Comparison of ENCODE assay signal across 8 cellular contexts in the genomic region with DNA sequence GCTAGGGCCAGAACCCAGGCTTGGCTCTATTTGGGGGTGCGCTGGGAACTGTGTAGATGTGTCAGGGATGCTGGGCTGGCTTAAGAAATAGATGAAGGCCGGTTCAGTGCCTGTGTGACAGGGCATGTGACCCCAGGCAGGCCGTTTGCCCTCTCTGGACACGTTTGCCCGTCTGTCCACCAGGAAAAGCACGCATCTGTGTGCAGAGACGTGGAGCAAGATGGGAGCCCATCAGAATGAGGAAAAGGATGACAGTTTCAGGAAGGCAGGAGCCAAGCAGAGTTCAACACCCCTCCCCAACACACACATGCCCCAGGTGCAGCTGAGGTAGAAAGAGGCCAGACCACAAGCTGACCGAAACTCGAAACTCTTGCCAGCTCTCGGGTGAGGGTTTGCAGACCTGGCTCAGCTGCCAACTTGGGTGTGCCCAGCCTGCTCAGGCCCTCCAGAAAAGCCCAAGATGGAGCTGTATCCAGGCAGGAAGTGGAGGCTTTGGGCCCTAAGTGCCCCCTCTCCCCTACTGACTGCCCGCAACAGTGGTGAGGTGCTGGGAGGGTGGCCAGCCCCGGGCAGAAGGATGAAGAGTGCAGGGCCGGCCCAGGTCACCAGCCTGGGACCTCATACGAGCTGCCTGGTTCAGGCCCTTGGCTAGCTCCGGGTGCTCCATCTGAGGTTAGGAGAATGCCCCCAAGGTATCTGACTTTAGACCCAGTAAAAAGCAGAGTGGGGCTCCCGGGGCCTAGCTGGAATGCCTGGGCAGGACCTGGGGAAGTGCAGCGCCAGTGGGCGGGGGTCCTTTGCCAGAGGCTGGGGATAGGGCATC. TPM values are rescaled to one million over a fixed set of nuclear protein-coding genes. Genes with fewer than 3 reads are reported as not detected.
DNase-seq lines count a peak whose midpoint lies in the region; ATAC-seq and TF ChIP-seq lines count a peak whose summit lies in the region.

No MANE protein-coding gene starts in this region.

- ATAC-seq in GM21786 (IDR thresholded peaks at IDR 0.05; ENCODE audit: unreplicated experiment) (peak; percentile 60), Panc1 (peak; percentile 49), right lobe of liver (peak; percentile 60 to 75 (median 66)), HG03095 (IDR thresholded peaks at IDR 0.05; ENCODE audit: unreplicated experiment) (no peak)

- DNase-seq in Panc1 (ENCODE audit: low read depth, low spot score) (no peak), right lobe of liver (peak in 2 of 3 donors; percentile 56 to 61), hippocampal formation (lab: John Stamatoyannopoulos, UW) (no peak), GDM1 (lab: John Stamatoyannopoulos, UW) (no peak)
- no peak for DNase-seq in activated T-cell treated with anti-CD3 and anti-CD28 coated beads, Interleukin-2, amount 50 U/mL, for 48 hours

- H3K4me3 ChIP-seq in BLaER1 (no peak overlapping the region), Panc1 (ENCODE audit: low read depth in 2 of 2, low read length in 2 of 2) (no peak overlapping the region), right lobe of liver (no peak overlapping the region)

- H4K20me1 ChIP-seq in BLaER1: no peaks in the 10 kb centered on the region

- BruUV-seq in Panc1 (replicated peaks; lab: Mats Ljungman, UMichigan): no TSS peak

- POLR2A ChIA-PET in Panc1 (lab: Charles Lee): interaction anchor here (0.6 kb wide), 1 partner anchor 10 kb away, joined by 5 read pairs; no protein-coding TSS in a partner anchor

- intact Hi-C loops in Panc1 (cut with micrococcal nuclease; ENCODE audit: unreplicated experiment) (loop anchor here (2.0 kb wide), 1 partner anchor 114 kb away; no protein-coding TSS in a partner anchor), right lobe of liver (cut with DNase I) (loop anchor here in 1 of 2 donors (10.0 kb wide), 1 partner anchor 114 kb away; no protein-coding TSS in a partner anchor)

- H3K27me3 ChIP-seq in BLaER1: no peaks in the 10 kb centered on the region
- H3K27me3 ChIP-seq in Panc1 (ENCODE audit: control insufficient read depth, insufficient read depth, low read length): no peaks in the 10 kb centered on the region
- H3K27me3 ChIP-seq in right lobe of liver: no peaks in the 10 kb centered on the region

- peak overlapping the region; percentile 15 for H3K4me2 ChIP-seq in BLaER1

- no peak overlapping the region for H3K9ac ChIP-seq in BLaER1

- H3K36me3 ChIP-seq in BLaER1: no peaks in the 10 kb centered on the region
- no peaks in the 10 kb centered on the region for H3K36me3 ChIP-seq in Panc1 (ENCODE audit: control insufficient read depth, insufficient read depth, low read length)
- no peaks in the 10 kb centered on the region for H3K36me3 ChIP-seq in right lobe of liver

- no peak for TF ChIP-seq POLR2A in right lobe of liver (IDR thresholded peaks at IDR 0.05)

- WGBS in right lobe of liver (ENCODE audit: insufficient coverage, low coverage, low lambda C conversion rate, missing lambda C conversion rate): 46% methylated on average over 7 of the region's 18 CpGs

- H3K9me3 ChIP-seq in BLaER1 (no peaks in the 10 kb centered on the region), Panc1 (ENCODE audit: control insufficient read depth, insufficient read depth, low read depth, low read length) (no peaks in the 10 kb centered on the region), right lobe of liver (no peaks in the 10 kb centered on the region)

- CTCF ChIA-PET in Panc1 (lab: Charles Lee): interaction anchor here (0.5 to 2.5 kb wide), 10 partner anchors 14 to 148 kb away, joined by 3 to 40 read pairs (median 6); a partner anchor contains a TSS

- TF ChIP-seq CTCF in Panc1 (IDR thresholded peaks at IDR 0.05): no peak
- TF ChIP-seq CTCF in right lobe of liver (IDR thresholded peaks at IDR 0.05): peak in 2 of 4 donors; percentile 5 to 10

- H3K27ac ChIP-seq in BLaER1 (no peak overlapping the region), Panc1 (ENCODE audit: low read length) (no peak overlapping the region), right lobe of liver (peak overlapping the region; percentile 39 to 67 (median 40))

- peaks cover 11% of the 10 kb centered on the region for H3K4me1 ChIP-seq in BLaER1
- H3K4me1 ChIP-seq in Panc1 (ENCODE audit: control insufficient read depth, insufficient read depth, low read length): peaks cover 9% of the 10 kb centered on the region; the same call in 1 of the 2 replicates
- H3K4me1 ChIP-seq in right lobe of liver: peaks cover 0 to 27% (median 9%) of the 10 kb centered on the region in 4 donors

- in situ Hi-C loops in Panc1 (cut with HindIII; ENCODE audit: low pct_unique_long_range_greater_than_20kb, low sequenced_read_pairs): no loop called here

RNA-seq across cellular contexts. Expression of a gene that starts 10.2 kb away (rescaled TPM):
- 6.4 TPM for total RNA-seq in Panc1 (2021; ENCODE audit: unreplicated experiment)
- 6.5 TPM for polyA plus RNA-seq in Panc1 (2012; ENCODE audit: insufficient read length)
- total RNA-seq in right lobe of liver: 1 to 10 TPM in 5 of 6 experiments, under 1 TPM in 1; 0.86 to 3.0 (median 2.1) TPM

RNA-seq across cellular contexts. Expression of a gene that starts 14.9 kb away (rescaled TPM):
- total RNA-seq in Panc1 (2021; ENCODE audit: unreplicated experiment): 1.1 TPM
- polyA plus RNA-seq in Panc1 (2012; ENCODE audit: insufficient read length): 2.0 TPM
- under 1 TPM in 1 of 6 experiments, not detected in 5; 0.12 TPM for total RNA-seq in right lobe of liver

RNA-seq across cellular contexts. Expression of a gene that starts 53.4 kb away (rescaled TPM):
- total RNA-seq in Panc1 (2021; ENCODE audit: unreplicated experiment): 183 TPM
- 194 TPM for polyA plus RNA-seq in Panc1 (2012; ENCODE audit: insufficient read length)
- total RNA-seq in right lobe of liver: 100 to 1,000 TPM; 204 to 386 (median 363) TPM

Comparison
In these comparisons a context has a peak if more than half of its experiments do, and no peak if none do; other contexts are left out.
1. H3K27ac ChIP-seq: peak in right lobe of liver (3 of 3); none in BLaER1 (single experiment) and Panc1 (single experiment).
2. DNase-seq: peak in right lobe of liver (2 of 3); none in Panc1 (single experiment), activated T-cell treated with anti-CD3 and anti-CD28 coated beads, Interleukin-2, amount 50 U/mL, for 48 hours (0 of 2), hippocampal formation (0 of 2) and GDM1 (single experiment).